In genomic region chr17:78387982-78388941, GRCh38 we compare ENCODE assay signal across 8 cellular contexts. TPM values are rescaled to one million over a fixed set of nuclear protein-coding genes. Genes with fewer than 3 reads are reported as not detected.
DNase-seq lines count a peak whose midpoint lies in the region; ATAC-seq, FAIRE-seq and TF ChIP-seq lines count a peak whose summit lies in the region.

No MANE protein-coding gene starts in this region.

- peak overlapping the region; percentile 84 to 90 for H3K4me3 Mint-ChIP-seq in activated T-cell treated with anti-CD3 and anti-CD28 coated beads, Interleukin-2, amount 50 U/mL, for 72 hours
- no peak overlapping the region for H3K4me3 Mint-ChIP-seq in activated CD4-positive, alpha-beta memory T cell treated with anti-CD3 and anti-CD28 coated beads, Interleukin-2, amount 10 ng/mL, durations not matched to agents 7 days and 5 days

- no peaks in the 10 kb centered on the region for H3K27me3 ChIP-seq in upper lobe of left lung

- POLR2A ChIA-PET in activated CD4-positive, alpha-beta memory T cell treated with anti-CD3 and anti-CD28 coated beads, Interleukin-2, amount 10 ng/mL, durations not matched to agents 7 days and 5 days (lab: Charles Lee): interaction anchor here (1.5 kb wide), 1 partner anchor 74 kb away, joined by 3 read pairs; no protein-coding TSS in a partner anchor

- H3K27ac ChIP-seq in kidney (ENCODE audit: low read depth in 2 of 2, low read length in 2 of 2) (peak overlapping the region; percentile 67 to 81), upper lobe of left lung (peak overlapping the region; percentile 97 to 99 (median 98))

- peaks cover 88% of the 10 kb centered on the region for H3K4me1 Mint-ChIP-seq in activated T-cell treated with anti-CD3 and anti-CD28 coated beads, Interleukin-2, amount 50 U/mL, for 72 hours (ENCODE audit: low read depth)
- H3K4me1 Mint-ChIP-seq in activated CD4-positive, alpha-beta memory T cell treated with anti-CD3 and anti-CD28 coated beads, Interleukin-2, amount 10 ng/mL, durations not matched to agents 7 days and 5 days: peaks cover 86% of the 10 kb centered on the region

- H3K27ac Mint-ChIP-seq in activated T-cell treated with anti-CD3 and anti-CD28 coated beads, Interleukin-2, amount 50 U/mL, for 72 hours: peak overlapping the region; percentile 92
- peak overlapping the region; percentile 89 for H3K27ac Mint-ChIP-seq in activated CD4-positive, alpha-beta memory T cell treated with anti-CD3 and anti-CD28 coated beads, Interleukin-2, amount 10 ng/mL, durations not matched to agents 7 days and 5 days

- no peaks in the 10 kb centered on the region for H3K27me3 Mint-ChIP-seq in activated T-cell treated with anti-CD3 and anti-CD28 coated beads, Interleukin-2, amount 50 U/mL, for 72 hours (ENCODE audit: low read depth)
- no peaks in the 10 kb centered on the region for H3K27me3 Mint-ChIP-seq in activated CD4-positive, alpha-beta memory T cell treated with anti-CD3 and anti-CD28 coated beads, Interleukin-2, amount 10 ng/mL, durations not matched to agents 7 days and 5 days

- H3K9ac ChIP-seq in kidney (ENCODE audit: low read length in 2 of 2): peak overlapping the region; percentile 4 to 43

- 20 to 30% methylated on average over 10 of the region's 10 CpGs for WGBS in upper lobe of left lung, 2 donors

- no peak for DNase-seq in activated T-cell treated with anti-CD3 and anti-CD28 coated beads, Interleukin-2, amount 50 U/mL, for 72 hours
- DNase-seq in activated T-cell treated with anti-CD3 and anti-CD28 coated beads for 4 hours (no peak), kidney (no peak), upper lobe of left lung (peak in 1 of 2 donors; percentile 72), SW480 (ENCODE audit: low spot score) (no peak), omental fat pad (ENCODE audit: low spot score) (no peak)
- DNase-seq in activated CD4-positive, alpha-beta memory T cell treated with anti-CD3 and anti-CD28 coated beads, Interleukin-2, amount 10 ng/mL, durations not matched to agents 7 days and 5 days: no peak

- TF ChIP-seq CTCF in kidney (IDR thresholded peaks at IDR 0.05; ENCODE audit: borderline replicate concordance, extremely low read depth, insufficient read depth): no peak
- no peak for TF ChIP-seq CTCF in upper lobe of left lung (IDR thresholded peaks at IDR 0.05)
- TF ChIP-seq CTCF in omental fat pad (IDR thresholded peaks at IDR 0.05): no peak

- H3K9me3 ChIP-seq in kidney (ENCODE audit: control insufficient read depth in 1 of 2, low read length in 2 of 2) (no peaks in the 10 kb centered on the region), upper lobe of left lung (no peaks in the 10 kb centered on the region)

- CTCF ChIA-PET in activated CD4-positive, alpha-beta memory T cell treated with anti-CD3 and anti-CD28 coated beads, Interleukin-2, amount 10 ng/mL, durations not matched to agents 7 days and 5 days (lab: Charles Lee): interaction anchor here (0.8 to 1.1 kb wide), 2 partner anchors 13 to 18 kb away, joined by 3 read pairs; no protein-coding TSS in a partner anchor

- no peak for FAIRE-seq in kidney (lab: Jason Lieb, UNC)

- TF ChIP-seq POLR2A in upper lobe of left lung (IDR thresholded peaks at IDR 0.05): peak in 1 of 4 donors; percentile 59

- H3K36me3 ChIP-seq in kidney (ENCODE audit: control insufficient read depth in 1 of 2, insufficient read depth in 2 of 2, low read length in 2 of 2) (peaks cover 0 to 3% of the 10 kb centered on the region in 2 donors), upper lobe of left lung (peaks cover 0 to 8% (median 4%) of the 10 kb centered on the region in 4 donors)

- intact Hi-C loops in kidney (cut with DNase I): no loop called here

- ATAC-seq in activated T-cell treated with anti-CD3 and anti-CD28 coated beads, Interleukin-2, amount 50 U/mL, for 72 hours (replicated peaks in 1 of 2): no peak
- peak; percentile 47 to 72 for ATAC-seq in upper lobe of left lung (ENCODE audit: low FRiP score in 2 of 2)
- no peak for ATAC-seq in omental fat pad (ENCODE audit: low FRiP score)
- ATAC-seq in HG03196 (IDR thresholded peaks at IDR 0.05; ENCODE audit: unreplicated experiment): no peak

- peak in 1 of 4 donors; percentile 54 for TF ChIP-seq EP300 in upper lobe of left lung (IDR thresholded peaks at IDR 0.05)

- H3K4me3 ChIP-seq in kidney (ENCODE audit: low read length in 2 of 2) (no peak overlapping the region), upper lobe of left lung (peak overlapping the region in 1 of 4 donors; percentile 12)

- H3K4me1 ChIP-seq in kidney (ENCODE audit: control insufficient read depth in 1 of 2, insufficient read depth in 1 of 2, low read depth in 1 of 2, low read length in 2 of 2) (peaks cover 18 to 23% of the 10 kb centered on the region in 2 donors), upper lobe of left lung (peaks cover 89 to 96% (median 93%) of the 10 kb centered on the region in 4 donors)

- peaks cover 0 to 2% of the 10 kb centered on the region in 2 donors for H3K9me3 Mint-ChIP-seq in activated T-cell treated with anti-CD3 and anti-CD28 coated beads, Interleukin-2, amount 50 U/mL, for 72 hours
- H3K9me3 Mint-ChIP-seq in activated CD4-positive, alpha-beta memory T cell treated with anti-CD3 and anti-CD28 coated beads, Interleukin-2, amount 10 ng/mL, durations not matched to agents 7 days and 5 days: no peaks in the 10 kb centered on the region

- H3K36me3 Mint-ChIP-seq in activated T-cell treated with anti-CD3 and anti-CD28 coated beads, Interleukin-2, amount 50 U/mL, for 72 hours (ENCODE audit: insufficient read depth in 2 of 2): peaks cover 14 to 20% of the 10 kb centered on the region in 2 donors
- peaks cover 54% of the 10 kb centered on the region for H3K36me3 Mint-ChIP-seq in activated CD4-positive, alpha-beta memory T cell treated with anti-CD3 and anti-CD28 coated beads, Interleukin-2, amount 10 ng/mL, durations not matched to agents 7 days and 5 days (ENCODE audit: low read depth)

RNA-seq across cellular contexts. Expression of gene PGS1, which starts 9.8 kb away (rescaled TPM):
- total RNA-seq in activated T-cell treated with anti-CD3 and anti-CD28 coated beads, Interleukin-2, amount 50 U/mL, for 72 hours: 100 to 1,000 TPM in 1 of 2 donors, 10 to 100 TPM in 1; 81.6 to 101 TPM
- total RNA-seq in activated CD4-positive, alpha-beta memory T cell treated with anti-CD3 and anti-CD28 coated beads, Interleukin-2, amount 10 ng/mL, durations not matched to agents 7 days and 5 days: 10 to 100 TPM; 70.7 to 75.5 TPM
- 65.4 TPM for total RNA-seq in kidney
- polyA plus RNA-seq in kidney (ENCODE audit: insufficient read depth, low read depth, low replicate concordance): 15.6 TPM
- 100 to 1,000 TPM in 2 of 6 donors, 10 to 100 TPM in 4; 79.2 to 348 (median 92.3) TPM for total RNA-seq in upper lobe of left lung
- 10 to 100 TPM; 25.8 to 97.2 (median 70.2) TPM for total RNA-seq in omental fat pad

RNA-seq across cellular contexts. Expression of gene SOCS3, which starts 28.4 kb away (rescaled TPM):
- total RNA-seq in activated T-cell treated with anti-CD3 and anti-CD28 coated beads, Interleukin-2, amount 50 U/mL, for 72 hours: 100 to 1,000 TPM; 164 to 212 TPM
- 10 to 100 TPM; 68.7 to 69.8 TPM for total RNA-seq in activated CD4-positive, alpha-beta memory T cell treated with anti-CD3 and anti-CD28 coated beads, Interleukin-2, amount 10 ng/mL, durations not matched to agents 7 days and 5 days
- total RNA-seq in kidney: 110 TPM
- polyA plus RNA-seq in kidney (ENCODE audit: insufficient read depth, low read depth, low replicate concordance): 31.2 TPM
- total RNA-seq in upper lobe of left lung: 100 to 1,000 TPM in 3 of 6 donors, 10 to 100 TPM in 3; 67.1 to 173 (median 114) TPM
- total RNA-seq in omental fat pad: 1,000 to 10,000 TPM in 1 of 4 donors, 100 to 1,000 TPM in 3; 186 to 1,117 (median 634) TPM

Comparison
In these comparisons a context has a peak if more than half of its experiments do, and no peak if none do; other contexts are left out.
1. ATAC-seq: peak in upper lobe of left lung (2 of 2); none in activated T-cell treated with anti-CD3 and anti-CD28 coated beads, Interleukin-2, amount 50 U/mL, for 72 hours (0 of 2), omental fat pad (single experiment) and HG03196 (single experiment).